In the genomic region with DNA sequence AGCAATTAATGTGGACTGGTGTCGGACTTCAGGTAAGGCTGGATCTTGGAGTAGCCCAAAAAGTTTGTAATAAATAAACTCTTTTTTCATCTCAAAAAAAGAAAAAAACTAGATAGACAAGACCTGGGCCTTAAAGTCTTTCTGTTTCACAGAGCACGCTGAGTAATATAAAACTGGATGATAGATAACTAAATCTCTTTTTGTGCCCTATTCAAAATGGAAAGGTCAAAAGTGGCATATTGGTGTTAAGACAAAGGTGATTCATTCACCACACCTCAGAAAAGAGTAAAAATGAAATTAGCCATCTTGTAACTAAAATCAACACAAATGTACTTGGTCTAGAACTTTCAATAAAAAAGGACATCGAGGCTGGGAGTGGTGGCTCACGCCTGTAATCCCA, we compare ENCODE assay signal across 18 cellular contexts. TPM values are rescaled to one million over a fixed set of nuclear protein-coding genes. Genes with fewer than 3 reads are reported as not detected.
A peak's percentile ranks its signal among the peaks of the same experiment; 100 is the strongest.
DNase-seq lines count a peak whose midpoint lies in the region; ATAC-seq and TF ChIP-seq lines count a peak whose summit lies in the region.
"Had no signal": no experiment of that assay in that cellular context is flagged by ENCODE, and none has a peak within 500 bp of the region (broad histone marks: within the 10 kb centered on the region; RNA-seq: fewer than 3 reads in every experiment).

No MANE protein-coding gene starts in this region.

- POLR2A ChIA-PET in activated CD4-positive, alpha-beta memory T cell treated with anti-CD3 and anti-CD28 coated beads for 36 hours (lab: Charles Lee), result interaction anchor here (0.6 to 1.0 kb wide), 3 partner anchors 17 to 30 kb away, joined by 3 to 4 read pairs (median 4); partner anchors contain the start of gene RFK

- ATAC-seq in activated T-cell treated with anti-CD3 and anti-CD28 coated beads, Interleukin-2, amount 50 U/mL, for 4 hours, result peak; percentile 75 to 87
- ATAC-seq in HG02610 (IDR thresholded peaks at IDR 0.05; ENCODE audit: unreplicated experiment), result peak; percentile 76

- H3K27me3 ChIP-seq in parathyroid adenoma (ENCODE audit: control insufficient read depth, insufficient read depth, low read length), result no peaks in the 10 kb centered on the region
- no peaks in the 10 kb centered on the region for H3K27me3 ChIP-seq in sigmoid colon
- H3K27me3 ChIP-seq: BLaER1 treated with 17β-estradiol and CSF1 and Interleukin-3, amounts not matched to agents 10 nM and 100 nM had no signal

- H3K36me3 Mint-ChIP-seq in activated T-cell treated with anti-CD3 and anti-CD28 coated beads, Interleukin-2, amount 50 U/mL, for 4 hours (ENCODE audit: insufficient read depth), result no peaks in the 10 kb centered on the region
- H3K36me3 Mint-ChIP-seq in activated CD4-positive, alpha-beta memory T cell treated with anti-CD3 and anti-CD28 coated beads for 36 hours, result no peaks in the 10 kb centered on the region

- H3K36me3 ChIP-seq in parathyroid adenoma (ENCODE audit: control insufficient read depth, insufficient read depth, low read length) (no peaks in the 10 kb centered on the region), sigmoid colon (no peaks in the 10 kb centered on the region)
- H3K36me3 ChIP-seq: BLaER1 treated with 17β-estradiol and CSF1 and Interleukin-3, amounts not matched to agents 10 nM and 100 nM had no signal

- TF ChIP-seq EP300 in sigmoid colon (IDR thresholded peaks at IDR 0.05), result no peak

- H2AFZ ChIP-seq in parathyroid adenoma, result no peak overlapping the region

- WGBS in sigmoid colon, 2 donors, result 85 to 87% methylated on average over 4 of the region's 4 CpGs

- H3K4me1 Mint-ChIP-seq in activated T-cell treated with anti-CD3 and anti-CD28 coated beads, Interleukin-2, amount 50 U/mL, for 4 hours (ENCODE audit: low read depth), result peaks cover 16% of the 10 kb centered on the region
- peaks cover 27% of the 10 kb centered on the region for H3K4me1 Mint-ChIP-seq in activated CD4-positive, alpha-beta memory T cell treated with anti-CD3 and anti-CD28 coated beads for 36 hours (ENCODE audit: low read depth)

- H3K4me3 ChIP-seq in parathyroid adenoma (ENCODE audit: low read depth, low read length) (no peak overlapping the region), sigmoid colon (no peak overlapping the region)
- H3K4me3 ChIP-seq: BLaER1 treated with 17β-estradiol and CSF1 and Interleukin-3, amounts not matched to agents 10 nM and 100 nM had no signal

- H3K9me3 ChIP-seq in parathyroid adenoma (ENCODE audit: control insufficient read depth, low read length) (no peaks in the 10 kb centered on the region), sigmoid colon (no peaks in the 10 kb centered on the region)
- H3K9me3 ChIP-seq: BLaER1 treated with 17β-estradiol and CSF1 and Interleukin-3, amounts not matched to agents 10 nM and 100 nM had no signal

- no peak for TF ChIP-seq POLR2A in sigmoid colon (IDR thresholded peaks at IDR 0.05)

- peak overlapping the region; percentile 42 for H3K4me2 ChIP-seq in parathyroid adenoma (ENCODE audit: low read length)
- H3K4me2 ChIP-seq: BLaER1 treated with 17β-estradiol and CSF1 and Interleukin-3, amounts not matched to agents 10 nM and 100 nM had no signal

- intact Hi-C loops in activated CD4-positive, alpha-beta memory T cell treated with anti-CD3 and anti-CD28 coated beads for 36 hours (cut with micrococcal nuclease), result loop anchor here (1.0 kb wide), 1 partner anchor 17 kb away; no protein-coding TSS in a partner anchor
- intact Hi-C loops in sigmoid colon (cut with DNase I), result no loop called here

- no peaks in the 10 kb centered on the region for H3K79me2 ChIP-seq in parathyroid adenoma

- no peaks in the 10 kb centered on the region for H3K9me3 Mint-ChIP-seq in activated T-cell treated with anti-CD3 and anti-CD28 coated beads, Interleukin-2, amount 50 U/mL, for 4 hours
- no peaks in the 10 kb centered on the region for H3K9me3 Mint-ChIP-seq in activated CD4-positive, alpha-beta memory T cell treated with anti-CD3 and anti-CD28 coated beads for 36 hours
- H3K9me3 Mint-ChIP-seq: HFFc6 had no signal

- H3K4me1 ChIP-seq in parathyroid adenoma (peaks cover 12% of the 10 kb centered on the region), sigmoid colon (no peaks in the 10 kb centered on the region)
- H3K4me1 ChIP-seq: BLaER1 treated with 17β-estradiol and CSF1 and Interleukin-3, amounts not matched to agents 10 nM and 100 nM had no signal

- no peak for TF ChIP-seq CTCF in parathyroid adenoma (IDR thresholded peaks at IDR 0.05)
- TF ChIP-seq CTCF in sigmoid colon (IDR thresholded peaks at IDR 0.05), result no peak

- H3K27me3 Mint-ChIP-seq in activated T-cell treated with anti-CD3 and anti-CD28 coated beads, Interleukin-2, amount 50 U/mL, for 4 hours (ENCODE audit: low read depth), result no peaks in the 10 kb centered on the region
- H3K27me3 Mint-ChIP-seq in activated CD4-positive, alpha-beta memory T cell treated with anti-CD3 and anti-CD28 coated beads for 36 hours, result no peaks in the 10 kb centered on the region

- H3K9ac ChIP-seq in parathyroid adenoma, result no peak overlapping the region
- H3K9ac ChIP-seq: BLaER1 treated with 17β-estradiol and CSF1 and Interleukin-3, amounts not matched to agents 10 nM and 100 nM had no signal

- no peak for DNase-seq in activated T-cell treated with anti-CD3 and anti-CD28 coated beads, Interleukin-2, amount 50 U/mL, for 4 hours
- DNase-seq in activated T-cell treated with anti-CD3 and anti-CD28 coated beads, Interleukin-2, amount 50 U/mL, for 48 hours, result no peak
- DNase-seq in activated CD4-positive, alpha-beta memory T cell treated with anti-CD3 and anti-CD28 coated beads for 36 hours, result no peak
- DNase-seq in sigmoid colon (no peak), GDM1 (lab: John Stamatoyannopoulos, UW) (no peak)
- no peak for DNase-seq in stimulated activated CD4-positive, alpha-beta T cell treated with anti-CD3 and anti-CD28 coated beads, Interleukin-1b, Interleukin-23, amount 100 ng/mL, for 48 hours
- DNase-seq: HFFc6, IMR-90, NCI-H187, NCI-H2107, NCI-H2227 treated with DMSO at 0.1 percent for 48 hours, NCI-H524, NCI-H82, SHP77 had no signal

- H3K27ac ChIP-seq in parathyroid adenoma, result peak overlapping the region; percentile 93
- no peak overlapping the region for H3K27ac ChIP-seq in sigmoid colon
- H3K27ac ChIP-seq: BLaER1 treated with 17β-estradiol and CSF1 and Interleukin-3, amounts not matched to agents 10 nM and 100 nM; HL-60 had no signal

- H3K27ac Mint-ChIP-seq in activated CD4-positive, alpha-beta memory T cell treated with anti-CD3 and anti-CD28 coated beads for 36 hours, result peak overlapping the region; percentile 74
- H3K27ac Mint-ChIP-seq: HFFc6 had no signal

- CTCF ChIA-PET in activated CD4-positive, alpha-beta memory T cell treated with anti-CD3 and anti-CD28 coated beads for 36 hours (lab: Charles Lee), result interaction anchor here (1.2 to 2.7 kb wide), 2 partner anchors 15 to 18 kb away, joined by 3 to 9 read pairs; no protein-coding TSS in a partner anchor

- no peak overlapping the region for H3K4me3 Mint-ChIP-seq in activated T-cell treated with anti-CD3 and anti-CD28 coated beads, Interleukin-2, amount 50 U/mL, for 4 hours
- peak overlapping the region; percentile 23 for H3K4me3 Mint-ChIP-seq in activated CD4-positive, alpha-beta memory T cell treated with anti-CD3 and anti-CD28 coated beads for 36 hours
- H3K4me3 Mint-ChIP-seq: HFFc6 had no signal

RNA-seq across cellular contexts. Expression of gene RFK, which starts 30.3 kb away (rescaled TPM):
- 10 to 100 TPM; 18.6 to 22.5 (median 19.4) TPM for total RNA-seq in activated T-cell treated with anti-CD3 and anti-CD28 coated beads, Interleukin-2, amount 50 U/mL, for 4 hours
- 1 to 10 TPM; 7.4 to 7.7 TPM for total RNA-seq in activated CD4-positive, alpha-beta memory T cell treated with anti-CD3 and anti-CD28 coated beads for 36 hours
- total RNA-seq in sigmoid colon, result 10 to 100 TPM; 12.9 to 23.5 (median 21.6) TPM
- polyA plus RNA-seq in sigmoid colon, result 100 to 1,000 TPM in 1 of 3 donors, 10 to 100 TPM in 2; 28.9 to 145 (median 92.5) TPM

RNA-seq across cellular contexts. Expression of gene GCNT1, which starts 34.5 kb away (rescaled TPM):
- total RNA-seq in activated T-cell treated with anti-CD3 and anti-CD28 coated beads, Interleukin-2, amount 50 U/mL, for 4 hours, result 1 to 10 TPM; 6.2 to 8.9 (median 7.7) TPM
- total RNA-seq in activated CD4-positive, alpha-beta memory T cell treated with anti-CD3 and anti-CD28 coated beads for 36 hours, result 1 to 10 TPM; 6.7 to 6.9 TPM
- total RNA-seq in sigmoid colon, result 1 to 10 TPM; 2.1 to 10.0 (median 5.6) TPM
- 1 to 10 TPM; 2.8 to 7.3 (median 6.6) TPM for polyA plus RNA-seq in sigmoid colon
